ENCODE assay signal across 17 cellular contexts in genomic region chr6:119197271-119197670, GRCh38.
DNase-seq lines count a peak whose midpoint lies in the region; ATAC-seq and TF ChIP-seq lines count a peak whose summit lies in the region.
"Had no signal": no experiment of that assay in that cellular context is flagged by ENCODE, and none has a peak within 500 bp of the region (broad histone marks: within the 10 kb centered on the region; RNA-seq: fewer than 3 reads in every experiment).

No MANE protein-coding gene starts in this region.

- no peak for ATAC-seq in stimulated activated naive CD8-positive, alpha-beta T cell treated with anti-CD3 and anti-CD28 coated beads, Interleukin-15, amount 100 ng/mL, for 72 hours
- ATAC-seq in HG03175 (IDR thresholded peaks at IDR 0.05; ENCODE audit: unreplicated experiment), result no peak

- peaks cover 0 to 84% of the 10 kb centered on the region in 2 experiments for H3K36me3 ChIP-seq in mesenchymal stem cell (ENCODE audit: control insufficient read depth in 1 of 2, insufficient read depth in 2 of 2, low read depth in 1 of 2, low read length in 2 of 2)
- H3K36me3 ChIP-seq in adrenal gland (replicated peaks in 1 of 2), result peaks cover 0 to 18% of the 10 kb centered on the region in 2 donors
- H3K36me3 ChIP-seq: MG63 had no signal

- H3K4me3 ChIP-seq in mesenchymal stem cell (ENCODE audit: insufficient read depth in 1 of 2, low read depth in 1 of 2, low read length in 2 of 2) (no peak overlapping the region), adrenal gland (no peak overlapping the region)
- H3K4me3 ChIP-seq: BLaER1 treated with 17β-estradiol and CSF1 and Interleukin-3, amounts not matched to agents 10 nM and 100 nM; MG63 had no signal

- peak overlapping the region in 1 of 2 experiments; percentile 39 for H2BK12ac ChIP-seq in mesenchymal stem cell (ENCODE audit: low read length in 2 of 2)

- no peak for DNase-seq in stimulated activated naive CD8-positive, alpha-beta T cell treated with anti-CD3 and anti-CD28 coated beads, Interleukin-15, amount 100 ng/mL, for 72 hours
- DNase-seq in amniotic epithelial cell (ENCODE audit: low read depth), result peak; percentile 53
- peak; percentile 59 for DNase-seq in mesenchymal stem cell
- no peak for DNase-seq in NCI-H1417 (lab: John Stamatoyannopoulos, UW)
- DNase-seq in adrenal gland, result no peak
- DNase-seq: CD8-positive, alpha-beta memory T cell; H7; IMR-90; Karpas-422; MG63; NCI-H1092; NCI-H748 treated with DMSO at 0.1 percent for 48 hours; SIG-M5 had no signal

- peak overlapping the region in 1 of 2 experiments; percentile 51 for H3K4ac ChIP-seq in mesenchymal stem cell (ENCODE audit: low read depth in 1 of 2, low read length in 2 of 2)

- H3K9ac ChIP-seq in mesenchymal stem cell (ENCODE audit: low read length), result no peak overlapping the region
- H3K9ac ChIP-seq: BLaER1 treated with 17β-estradiol and CSF1 and Interleukin-3, amounts not matched to agents 10 nM and 100 nM had no signal

- no peaks in the 10 kb centered on the region for H3K9me3 Mint-ChIP-seq in stimulated activated naive CD8-positive, alpha-beta T cell treated with anti-CD3 and anti-CD28 coated beads, Interleukin-15, Interleukin-2, amounts not matched to agents 100 ng/mL and 50 ng/mL, for 24 hours
- H3K9me3 Mint-ChIP-seq in stimulated activated naive CD8-positive, alpha-beta T cell treated with anti-CD3 and anti-CD28 coated beads, Interleukin-15, amount 100 ng/mL, for 72 hours, result no peaks in the 10 kb centered on the region
- H3K9me3 Mint-ChIP-seq: CD8-positive, alpha-beta memory T cell had no signal

- no peak overlapping the region for H3K14ac ChIP-seq in mesenchymal stem cell (ENCODE audit: low read length in 2 of 2)

- no peak for TF ChIP-seq CTCF in adrenal gland (IDR thresholded peaks at IDR 0.05)

- H3K27ac ChIP-seq in mesenchymal stem cell (ENCODE audit: low read length, poor library complexity, severe bottlenecking) (no peak overlapping the region), adrenal gland (no peak overlapping the region)
- H3K27ac ChIP-seq: BLaER1 treated with 17β-estradiol and CSF1 and Interleukin-3, amounts not matched to agents 10 nM and 100 nM; RWPE1 had no signal

- 30% methylated on average over 3 of the region's 5 CpGs for WGBS in mesenchymal stem cell
- 96 to 99% (median 97%) methylated on average over 5 of the region's 5 CpGs for WGBS in adrenal gland, 4 donors

- H2AFZ ChIP-seq in mesenchymal stem cell (ENCODE audit: low read depth, low read length), result no peak overlapping the region

- no peaks in the 10 kb centered on the region for H3K27me3 ChIP-seq in mesenchymal stem cell (ENCODE audit: control insufficient read depth in 1 of 2, insufficient read depth in 1 of 2, low read length in 2 of 2)
- no peaks in the 10 kb centered on the region for H3K27me3 ChIP-seq in adrenal gland
- H3K27me3 ChIP-seq: BLaER1 treated with 17β-estradiol and CSF1 and Interleukin-3, amounts not matched to agents 10 nM and 100 nM; MG63 had no signal

- no peaks in the 10 kb centered on the region for H3K4me1 Mint-ChIP-seq in stimulated activated naive CD8-positive, alpha-beta T cell treated with anti-CD3 and anti-CD28 coated beads, Interleukin-15, Interleukin-2, amounts not matched to agents 100 ng/mL and 50 ng/mL, for 24 hours (ENCODE audit: low read depth)
- H3K4me1 Mint-ChIP-seq in stimulated activated naive CD8-positive, alpha-beta T cell treated with anti-CD3 and anti-CD28 coated beads, Interleukin-15, amount 100 ng/mL, for 72 hours, result no peaks in the 10 kb centered on the region

- H2BK5ac ChIP-seq in mesenchymal stem cell (ENCODE audit: low read depth, low read length, poor library complexity, severe bottlenecking), result no peak overlapping the region

- no peak overlapping the region for H3K23ac ChIP-seq in mesenchymal stem cell (ENCODE audit: low read length in 2 of 2)

- peak overlapping the region; percentile 5 for H2BK120ac ChIP-seq in mesenchymal stem cell (ENCODE audit: low read depth, low read length)

- peaks cover 2% of the 10 kb centered on the region for H3K4me1 ChIP-seq in mesenchymal stem cell (ENCODE audit: control insufficient read depth, insufficient read depth, low read depth, low read length)
- peaks cover 0 to 5% of the 10 kb centered on the region in 2 donors for H3K4me1 ChIP-seq in adrenal gland (replicated peaks in 1 of 2)

- H4K8ac ChIP-seq in mesenchymal stem cell (ENCODE audit: low read length), result no peak overlapping the region

- H3K36me3 Mint-ChIP-seq in stimulated activated naive CD8-positive, alpha-beta T cell treated with anti-CD3 and anti-CD28 coated beads, Interleukin-15, Interleukin-2, amounts not matched to agents 100 ng/mL and 50 ng/mL, for 24 hours (ENCODE audit: low read depth), result peaks cover 48% of the 10 kb centered on the region

- H3K9me3 ChIP-seq in mesenchymal stem cell (ENCODE audit: control insufficient read depth, low read length) (no peaks in the 10 kb centered on the region), adrenal gland (replicated peaks in 1 of 3) (no peaks in the 10 kb centered on the region)
- H3K9me3 ChIP-seq: BLaER1 treated with 17β-estradiol and CSF1 and Interleukin-3, amounts not matched to agents 10 nM and 100 nM; MG63 had no signal

- TF ChIP-seq POLR2A in adrenal gland (IDR thresholded peaks at IDR 0.05), result no peak

- H3K27me3 Mint-ChIP-seq in stimulated activated naive CD8-positive, alpha-beta T cell treated with anti-CD3 and anti-CD28 coated beads, Interleukin-15, Interleukin-2, amounts not matched to agents 100 ng/mL and 50 ng/mL, for 24 hours, result no peaks in the 10 kb centered on the region
- H3K27me3 Mint-ChIP-seq in stimulated activated naive CD8-positive, alpha-beta T cell treated with anti-CD3 and anti-CD28 coated beads, Interleukin-15, amount 100 ng/mL, for 72 hours, result no peaks in the 10 kb centered on the region
- H3K27me3 Mint-ChIP-seq: CD8-positive, alpha-beta memory T cell had no signal

- H4K91ac ChIP-seq in mesenchymal stem cell (ENCODE audit: low read length), result no peak overlapping the region

- H2BK15ac ChIP-seq in mesenchymal stem cell (ENCODE audit: low read depth, poor library complexity, severe bottlenecking), result no peak overlapping the region

- H3K18ac ChIP-seq in mesenchymal stem cell (ENCODE audit: low read depth in 1 of 2, low read length in 2 of 2), result peak overlapping the region in 1 of 2 experiments; percentile 84

- intact Hi-C loops in adrenal gland (cut with DNase I), result no loop called here

- H3K4me2 ChIP-seq in mesenchymal stem cell (ENCODE audit: low read length, poor library complexity, severe bottlenecking), result no peak overlapping the region

- peak overlapping the region; percentile 18 for H3K27ac Mint-ChIP-seq in stimulated activated naive CD8-positive, alpha-beta T cell treated with anti-CD3 and anti-CD28 coated beads, Interleukin-15, Interleukin-2, amounts not matched to agents 100 ng/mL and 50 ng/mL, for 24 hours
- H3K27ac Mint-ChIP-seq in stimulated activated naive CD8-positive, alpha-beta T cell treated with anti-CD3 and anti-CD28 coated beads, Interleukin-15, amount 100 ng/mL, for 72 hours, result peak overlapping the region in 1 of 2 donors; percentile 44

- no peaks in the 10 kb centered on the region for H3K79me1 ChIP-seq in mesenchymal stem cell (replicated peaks; ENCODE audit: low read length, poor library complexity, severe bottlenecking)

- H3K4me3 Mint-ChIP-seq in stimulated activated naive CD8-positive, alpha-beta T cell treated with anti-CD3 and anti-CD28 coated beads, Interleukin-15, Interleukin-2, amounts not matched to agents 100 ng/mL and 50 ng/mL, for 24 hours, result no peak overlapping the region
- no peak overlapping the region for H3K4me3 Mint-ChIP-seq in stimulated activated naive CD8-positive, alpha-beta T cell treated with anti-CD3 and anti-CD28 coated beads, Interleukin-15, amount 100 ng/mL, for 72 hours
- H3K4me3 Mint-ChIP-seq: CD8-positive, alpha-beta memory T cell had no signal

- no peak overlapping the region for H2AK5ac ChIP-seq in mesenchymal stem cell (ENCODE audit: low read length, severe bottlenecking)

Comparison
In these comparisons a context has a peak if more than half of its experiments do, and no peak if none do; other contexts are left out.
1. DNase-seq: peak in amniotic epithelial cell (single experiment) and mesenchymal stem cell (single experiment); none in stimulated activated naive CD8-positive, alpha-beta T cell treated with anti-CD3 and anti-CD28 coated beads, Interleukin-15, amount 100 ng/mL, for 72 hours (0 of 2), NCI-H1417 (0 of 3) and adrenal gland (0 of 7).